In genomic region chr10:121179006-121179405, GRCh38 we compare ENCODE assay signal across 22 cellular contexts.
"Had no signal": no experiment of that assay in that cellular context is flagged by ENCODE, and none has a peak within 500 bp of the region (broad histone marks: within the 10 kb centered on the region; RNA-seq: fewer than 3 reads in every experiment).

No MANE protein-coding gene starts in this region.

- H3K27me3 ChIP-seq: dorsolateral prefrontal cortex, esophagus squamous epithelium, left lung, neutrophil, pancreas, right lobe of liver, transverse colon, upper lobe of right lung, uterus had no signal

- H3K4me3 Mint-ChIP-seq: immature natural killer cell; natural killer cell; stimulated activated naive B cell treated with anti-CD40 and anti-IgM and Interleukin-4, amounts not matched to agents 10 μg/mL and 1 μg/mL and 100 μg/mL, for 72 hours; stimulated activated naive CD8-positive, alpha-beta T cell treated with anti-CD3 and anti-CD28 coated beads, Interleukin-15, Interleukin-2, amounts not matched to agents 100 ng/mL and 50 ng/mL, for 24 hours had no signal

- H3K9me3 Mint-ChIP-seq: natural killer cell; stimulated activated naive B cell treated with anti-CD40 and anti-IgM and Interleukin-4, amounts not matched to agents 10 μg/mL and 1 μg/mL and 100 μg/mL, for 72 hours; stimulated activated naive CD8-positive, alpha-beta T cell treated with anti-CD3 and anti-CD28 coated beads, Interleukin-15, Interleukin-2, amounts not matched to agents 100 ng/mL and 50 ng/mL, for 24 hours had no signal

- H3K36me3 ChIP-seq: esophagus squamous epithelium, left lung, neutrophil, pancreas, right lobe of liver, transverse colon, upper lobe of right lung, uterus had no signal

- H3K4me1 ChIP-seq: left lung, pancreas, right lobe of liver, transverse colon, upper lobe of right lung, uterus had no signal

- H3K27ac Mint-ChIP-seq: immature natural killer cell; natural killer cell; stimulated activated naive B cell treated with anti-CD40 and anti-IgM and Interleukin-4, amounts not matched to agents 10 μg/mL and 1 μg/mL and 100 μg/mL, for 72 hours; stimulated activated naive CD8-positive, alpha-beta T cell treated with anti-CD3 and anti-CD28 coated beads, Interleukin-15, Interleukin-2, amounts not matched to agents 100 ng/mL and 50 ng/mL, for 24 hours had no signal

- H3K4me1 Mint-ChIP-seq: immature natural killer cell; natural killer cell; stimulated activated naive B cell treated with anti-CD40 and anti-IgM and Interleukin-4, amounts not matched to agents 10 μg/mL and 1 μg/mL and 100 μg/mL, for 72 hours had no signal

- ATAC-seq: left cardiac atrium; left lung; natural killer cell; pancreas; right lobe of liver; stimulated activated naive B cell treated with anti-CD40 and anti-IgM and Interleukin-4, amounts not matched to agents 10 μg/mL and 1 μg/mL and 100 μg/mL, for 72 hours; upper lobe of right lung had no signal

- FAIRE-seq: colon, pancreas, small intestine had no signal

- H3K27me3 Mint-ChIP-seq: stimulated activated naive B cell treated with anti-CD40 and anti-IgM and Interleukin-4, amounts not matched to agents 10 μg/mL and 1 μg/mL and 100 μg/mL, for 72 hours; stimulated activated naive CD8-positive, alpha-beta T cell treated with anti-CD3 and anti-CD28 coated beads, Interleukin-15, Interleukin-2, amounts not matched to agents 100 ng/mL and 50 ng/mL, for 24 hours had no signal

- H3K4me3 ChIP-seq: dorsolateral prefrontal cortex, esophagus squamous epithelium, left lung, pancreas, right lobe of liver, transverse colon, upper lobe of right lung, uterus had no signal

- H3K27ac ChIP-seq: dorsolateral prefrontal cortex, left lung, neutrophil, pancreas, right lobe of liver, transverse colon, upper lobe of right lung, uterus had no signal

- H3K36me3 Mint-ChIP-seq: immature natural killer cell; natural killer cell; stimulated activated naive B cell treated with anti-CD40 and anti-IgM and Interleukin-4, amounts not matched to agents 10 μg/mL and 1 μg/mL and 100 μg/mL, for 72 hours had no signal

- DNase-seq: dorsolateral prefrontal cortex; effector CD4-positive, alpha-beta T cell; esophagus squamous epithelium; hypothalamus; immature natural killer cell; islet precursor cell; left cardiac atrium; left lung; mesendoderm; natural killer cell; pancreas; right lobe of liver; small intestine; stimulated activated CD4-positive, alpha-beta T cell treated with anti-CD3 and anti-CD28 coated beads, Interleukin-15, amount 100 ng/mL, for 24 hours; stimulated activated CD4-positive, alpha-beta T cell treated with anti-CD3 and anti-CD28 coated beads, Interleukin-2, amount 100 ng/mL, for 48 hours; stimulated activated naive B cell treated with anti-CD40 and anti-IgM and Interleukin-4, amounts not matched to agents 10 μg/mL and 1 μg/mL and 100 μg/mL, for 72 hours; transverse colon; upper lobe of right lung; uterus had no signal

- H3K9me3 ChIP-seq: esophagus squamous epithelium, left lung, neutrophil, pancreas, right lobe of liver, transverse colon, upper lobe of right lung, uterus had no signal
